15 cellular contexts compared by ENCODE assay signal in genomic region chr19:49874503-49875157, GRCh38. TPM values are rescaled to one million over a fixed set of nuclear protein-coding genes. Genes with fewer than 3 reads are reported as not detected.
A peak's percentile ranks its signal among the peaks of the same experiment; 100 is the strongest.
DNase-seq lines count a peak whose midpoint lies in the region; ATAC-seq, FAIRE-seq and TF ChIP-seq lines count a peak whose summit lies in the region.
"Had no signal": no experiment of that assay in that cellular context is flagged by ENCODE, and none has a peak within 500 bp of the region (broad histone marks: within the 10 kb centered on the region; RNA-seq: fewer than 3 reads in every experiment).

No MANE protein-coding gene starts in this region.

- CTCF ChIA-PET in HEK293 (lab: Yijun Ruan, JAX): no interaction called here
- CTCF ChIA-PET in naive thymus-derived CD4-positive, alpha-beta T cell (lab: Charles Lee): no interaction called here

- no peak overlapping the region for H2AFZ ChIP-seq in astrocyte (ENCODE audit: low read depth, low read length)

- peaks cover 65% of the 10 kb centered on the region for H3K79me2 ChIP-seq in astrocyte (ENCODE audit: insufficient read depth, low read length)

- H3K4me3 Mint-ChIP-seq in astrocyte (ENCODE audit: unreplicated experiment): no peak overlapping the region
- H3K4me3 Mint-ChIP-seq in naive thymus-derived CD4-positive, alpha-beta T cell: peak overlapping the region in 1 of 10 donors; percentile 59
- no peak overlapping the region; the same call in 1 of the 2 replicates for H3K4me3 Mint-ChIP-seq in HFFc6

- H3K4me2 ChIP-seq in BLaER1: peak overlapping the region; percentile 95
- H3K4me2 ChIP-seq in astrocyte (ENCODE audit: low read length): peak overlapping the region; percentile 93

- H3K36me3 Mint-ChIP-seq in astrocyte (ENCODE audit: low read depth, unreplicated experiment) (peaks cover 13% of the 10 kb centered on the region), HFFc6 (ENCODE audit: low read depth) (peaks cover 6% of the 10 kb centered on the region)
- peaks cover 0 to 12% (median 5%) of the 10 kb centered on the region in 5 donors for H3K36me3 Mint-ChIP-seq in naive thymus-derived CD4-positive, alpha-beta T cell

- DNase-seq in astrocyte (ENCODE audit: low read depth) (no peak), NCI-H774 (lab: John Stamatoyannopoulos, UW) (no peak), NCI-H146 (lab: John Stamatoyannopoulos, UW) (no peak), HFFc6 (no peak), NCI-H226 (no peak)
- no peak for DNase-seq in naive thymus-derived CD4-positive, alpha-beta T cell
- DNase-seq: activated CD8-positive, alpha-beta memory T cell treated with anti-CD3 and anti-CD28 coated beads, Interleukin-2, amount 50 U/mL, for 4 hours; NCI-H1105; spleen; stimulated activated CD8-positive, alpha-beta memory T cell treated with anti-CD3 and anti-CD28 coated beads, Interleukin-4, amount 100 ng/mL, for 48 hours had no signal

- ATAC-seq in naive thymus-derived CD4-positive, alpha-beta T cell: no peak
- ATAC-seq: esophagus mucosa had no signal

- no peak for FAIRE-seq in astrocyte (lab: Jason Lieb, UNC)
- FAIRE-seq: GM12892, islet of Langerhans had no signal

- intact Hi-C loops in naive thymus-derived CD4-positive, alpha-beta T cell (cut with micrococcal nuclease): loop anchor here (5.0 to 10.0 kb wide), 5 partner anchors 282 to 1252 kb away; partner anchors contain the start of genes DBP (in 1 of the 2) and PRR12 (in 1 of the 2)

- H3K27ac Mint-ChIP-seq in astrocyte (ENCODE audit: unreplicated experiment) (peak overlapping the region; percentile 83), HFFc6 (no peak overlapping the region; the same call in none of the 2 replicates)
- H3K27ac Mint-ChIP-seq in naive thymus-derived CD4-positive, alpha-beta T cell: peak overlapping the region in 6 of 9 donors; percentile 21 to 90 (median 70)

- H3K9ac ChIP-seq in BLaER1: peak overlapping the region; percentile 96
- peak overlapping the region; percentile 99 for H3K9ac ChIP-seq in astrocyte (ENCODE audit: low read length)

- H3K27me3 ChIP-seq in BLaER1: no peaks in the 10 kb centered on the region
- no peaks in the 10 kb centered on the region for H3K27me3 ChIP-seq in astrocyte (ENCODE audit: insufficient read depth, low read length)
- H3K27me3 ChIP-seq in naive thymus-derived CD4-positive, alpha-beta T cell (ENCODE audit: control insufficient read depth in 2 of 2, insufficient read depth in 2 of 2, low read length in 2 of 2): no peaks in the 10 kb centered on the region
- H3K27me3 ChIP-seq: spleen had no signal

- H3K36me3 ChIP-seq in BLaER1 (peaks cover 17% of the 10 kb centered on the region), HEK293 (ENCODE audit: control insufficient read depth in 2 of 2, insufficient read depth in 1 of 2, low read length in 2 of 2) (peaks cover 0 to 36% of the 10 kb centered on the region in 2 experiments; a peak in 2 of 3 replicates), astrocyte (ENCODE audit: insufficient read depth, low read length) (peaks cover 4% of the 10 kb centered on the region)
- peaks cover 0 to 13% (median 0%) of the 10 kb centered on the region in 3 experiments for H3K36me3 ChIP-seq in naive thymus-derived CD4-positive, alpha-beta T cell (ENCODE audit: control insufficient read depth in 2 of 3, insufficient read depth in 3 of 3, low read length in 3 of 3)

- H3K27me3 Mint-ChIP-seq in astrocyte (ENCODE audit: low read depth, unreplicated experiment) (no peaks in the 10 kb centered on the region), HFFc6 (ENCODE audit: insufficient read depth) (no peaks in the 10 kb centered on the region; the same call in none of the 2 replicates)
- H3K27me3 Mint-ChIP-seq in naive thymus-derived CD4-positive, alpha-beta T cell: no peaks in the 10 kb centered on the region

- H3K9me3 ChIP-seq in BLaER1 (no peaks in the 10 kb centered on the region), HEK293 (ENCODE audit: control insufficient read depth, insufficient read depth, low read depth, low read length) (no peaks in the 10 kb centered on the region), astrocyte (ENCODE audit: insufficient read depth, low read depth, low read length) (no peaks in the 10 kb centered on the region)
- H3K9me3 ChIP-seq in naive thymus-derived CD4-positive, alpha-beta T cell (ENCODE audit: control insufficient read depth in 2 of 3, low read length in 3 of 3): no peaks in the 10 kb centered on the region
- H3K9me3 ChIP-seq: spleen had no signal

- H3K4me1 ChIP-seq in BLaER1 (peaks cover 44% of the 10 kb centered on the region), HEK293 (ENCODE audit: control insufficient read depth, insufficient read depth, low read length) (peaks cover 13% of the 10 kb centered on the region), astrocyte (ENCODE audit: insufficient read depth, low read length) (peaks cover 32% of the 10 kb centered on the region)
- peaks cover 19 to 30% of the 10 kb centered on the region in 2 donors for H3K4me1 ChIP-seq in naive thymus-derived CD4-positive, alpha-beta T cell (ENCODE audit: control insufficient read depth in 2 of 2, insufficient read depth in 2 of 2, low read length in 2 of 2)

- POLR2A ChIA-PET in HEK293 (lab: Yijun Ruan, JAX): interaction anchor here (1.2 to 4.8 kb wide), 4 partner anchors 9 to 55 kb away, joined by 3 to 41 read pairs (median 14); partner anchors contain the start of genes ATF5, NUP62 and PTOV1
- POLR2A ChIA-PET in naive thymus-derived CD4-positive, alpha-beta T cell (lab: Charles Lee): interaction anchor here (1.0 to 3.7 kb wide), 6 partner anchors 7 to 975 kb away, joined by 3 to 47 read pairs (median 13); partner anchors contain the start of genes MED25, PNKP and PTOV1

- H3K4me3 ChIP-seq in BLaER1 (no peak overlapping the region), HEK293 (ENCODE audit: low read depth, low read length) (no peak overlapping the region), astrocyte (ENCODE audit: insufficient read depth, low read depth, low read length) (no peak overlapping the region)
- no peak overlapping the region for H3K4me3 ChIP-seq in naive thymus-derived CD4-positive, alpha-beta T cell (ENCODE audit: low read length)

- no peaks in the 10 kb centered on the region for H3K9me3 Mint-ChIP-seq in astrocyte (ENCODE audit: unreplicated experiment)
- peaks cover 0 to 1% (median 0%) of the 10 kb centered on the region in 11 donors for H3K9me3 Mint-ChIP-seq in naive thymus-derived CD4-positive, alpha-beta T cell
- H3K9me3 Mint-ChIP-seq in HFFc6: no peaks in the 10 kb centered on the region

- H3K27ac ChIP-seq in BLaER1: peak overlapping the region; percentile 97; the same call in 1 of the 2 replicates
- peak overlapping the region; percentile 94; the same call in 1 of the 2 replicates for H3K27ac ChIP-seq in HEK293 (ENCODE audit: extremely low read depth, low read depth, low read length)
- no peak overlapping the region for H3K27ac ChIP-seq in astrocyte (ENCODE audit: low read depth, low read length)
- no peak overlapping the region for H3K27ac ChIP-seq in naive thymus-derived CD4-positive, alpha-beta T cell (ENCODE audit: low read depth, low read length)

- H3K4me1 Mint-ChIP-seq in astrocyte (ENCODE audit: low read depth, unreplicated experiment) (peaks cover 6% of the 10 kb centered on the region), HFFc6 (ENCODE audit: low read depth) (peaks cover 39% of the 10 kb centered on the region)
- H3K4me1 Mint-ChIP-seq in naive thymus-derived CD4-positive, alpha-beta T cell: peaks cover 33 to 50% (median 39%) of the 10 kb centered on the region in 7 donors

- H4K20me1 ChIP-seq in BLaER1 (no peaks in the 10 kb centered on the region; the same call in 1 of the 2 replicates), astrocyte (ENCODE audit: insufficient read depth, low read length) (peaks cover 5% of the 10 kb centered on the region)

- TF ChIP-seq CTCF in HEK293 (tag by site-specific recombination; IDR thresholded peaks at IDR 0.05) (no peak), astrocyte (IDR thresholded peaks at IDR 0.05; ENCODE audit: insufficient read depth, low read depth, low read length) (no peak), HFFc6 (IDR thresholded peaks at IDR 0.05) (no peak)

TF ChIP-seq in HEK293, 187 proteins besides CTCF, POLR2A, EP300 and RAD21 (continues in another document):
- TF ChIP-seq ZNF639 (tag by site-specific recombination; IDR thresholded peaks at IDR 0.05): no peak

RNA-seq across cellular contexts. Expression of gene AKT1S1, which starts 2.5 kb away (rescaled TPM):
- total RNA-seq in astrocyte: 104 and 116 TPM in 2 replicates
- 10 to 100 TPM; 15.9 to 25.7 (median 21.2) TPM for total RNA-seq in naive thymus-derived CD4-positive, alpha-beta T cell
- 1 to 10 TPM; 4.7 to 5.8 TPM for polyA plus RNA-seq in naive thymus-derived CD4-positive, alpha-beta T cell
- total RNA-seq in HFFc6 (2021; fragmentation: NEBNext Ultra II Directional; extraction: Animal tissue kit (Norgen Biotek cat#: 25700)): 100 to 1,000 TPM in 5 of 6 experiments, 10 to 100 TPM in 1; 98.5 to 128 (median 104) TPM

RNA-seq across cellular contexts. Expression of gene TBC1D17, which starts 2.9 kb away (rescaled TPM):
- 29.1 and 32.2 TPM in 2 replicates for total RNA-seq in astrocyte
- total RNA-seq in naive thymus-derived CD4-positive, alpha-beta T cell: 100 to 1,000 TPM in 1 of 5 experiments, 10 to 100 TPM in 4; 42.9 to 106 (median 53.0) TPM
- 10 to 100 TPM; 11.6 to 22.2 TPM for polyA plus RNA-seq in naive thymus-derived CD4-positive, alpha-beta T cell
- 10 to 100 TPM; 42.8 to 53.3 (median 46.8) TPM for total RNA-seq in HFFc6 (2021; fragmentation: NEBNext Ultra II Directional; extraction: Animal tissue kit (Norgen Biotek cat#: 25700))

RNA-seq across cellular contexts. Expression of gene PNKP, which starts 7.3 kb away (rescaled TPM):
- total RNA-seq in astrocyte: 49.1 and 54.8 TPM in 2 replicates
- total RNA-seq in naive thymus-derived CD4-positive, alpha-beta T cell: 100 to 1,000 TPM; 141 to 174 (median 154) TPM
- polyA plus RNA-seq in naive thymus-derived CD4-positive, alpha-beta T cell: 10 to 100 TPM; 19.4 to 24.8 TPM
- 10 to 100 TPM; 39.7 to 48.7 (median 47.2) TPM for total RNA-seq in HFFc6 (2021; fragmentation: NEBNext Ultra II Directional; extraction: Animal tissue kit (Norgen Biotek cat#: 25700))

RNA-seq across cellular contexts. Expression of gene IL4I1, which starts 22.1 kb away (rescaled TPM):
- 0.27 and 0.50 TPM in 2 replicates for total RNA-seq in astrocyte
- 1 to 10 TPM; 1.2 to 6.8 (median 1.9) TPM for total RNA-seq in naive thymus-derived CD4-positive, alpha-beta T cell
- not detected for polyA plus RNA-seq in naive thymus-derived CD4-positive, alpha-beta T cell
- total RNA-seq in HFFc6 (2021; fragmentation: NEBNext Ultra II Directional; extraction: Animal tissue kit (Norgen Biotek cat#: 25700)): under 1 TPM in 5 of 6 experiments, not detected in 1; 0.24 to 0.48 (median 0.41) TPM
- total RNA-seq: esophagus mucosa had no signal

RNA-seq across cellular contexts. Expression of gene PTOV1, which starts 23.7 kb away (rescaled TPM):
- total RNA-seq in astrocyte: 162 and 172 TPM in 2 replicates
- 100 to 1,000 TPM in 4 of 5 experiments, 10 to 100 TPM in 1; 92.8 to 170 (median 160) TPM for total RNA-seq in naive thymus-derived CD4-positive, alpha-beta T cell
- 10 to 100 TPM; 49.0 to 68.6 TPM for polyA plus RNA-seq in naive thymus-derived CD4-positive, alpha-beta T cell
- 100 to 1,000 TPM; 157 to 176 (median 162) TPM for total RNA-seq in HFFc6 (2021; fragmentation: NEBNext Ultra II Directional; extraction: Animal tissue kit (Norgen Biotek cat#: 25700))

Comparison
In these comparisons a context has a peak if more than half of its experiments do, and no peak if none do; other contexts are left out.
1. H3K27ac ChIP-seq: peak in BLaER1 (single experiment) and HEK293 (single experiment); none in astrocyte (single experiment) and naive thymus-derived CD4-positive, alpha-beta T cell (single experiment).